Comparison of ENCODE assay signal across 3 cellular contexts in genomic region chr10:24184455-24184854, GRCh38.
TF ChIP-seq lines count a peak whose summit lies in the region.

No MANE protein-coding gene starts in this region.

TF ChIP-seq in GM23338, 12 proteins besides CTCF, POLR2A, EP300 and RAD21 (continues in another document):
- no peak for TF ChIP-seq REST (IDR thresholded peaks at IDR 0.05; ENCODE audit: unreplicated experiment)
- no peak for TF ChIP-seq JUNB (IDR thresholded peaks at IDR 0.05; ENCODE audit: unreplicated experiment)
- TF ChIP-seq ZNF114 (CRISPR knock-in tag; IDR thresholded peaks at IDR 0.05) = no peak
- no peak for TF ChIP-seq ETS1 (IDR thresholded peaks at IDR 0.05)
- no peak for TF ChIP-seq POLR2AphosphoS5 (IDR thresholded peaks at IDR 0.05; ENCODE audit: low read depth)
- no peak for TF ChIP-seq STAT1 (IDR thresholded peaks at IDR 0.05; ENCODE audit: unreplicated experiment)
- TF ChIP-seq ZNF331 (CRISPR knock-in tag; IDR thresholded peaks at IDR 0.05; ENCODE audit: low read depth) = no peak
- TF ChIP-seq NANOG (IDR thresholded peaks at IDR 0.05; ENCODE audit: borderline replicate concordance) = no peak
- no peak for TF ChIP-seq CREB1 (CRISPR knock-in tag; IDR thresholded peaks at IDR 0.05; ENCODE audit: low read depth)
- no peak for TF ChIP-seq EZH2phosphoT487 (IDR thresholded peaks at IDR 0.05; ENCODE audit: unreplicated experiment)
- no peak for TF ChIP-seq EZH2 (IDR thresholded peaks at IDR 0.05; ENCODE audit: low read depth, unreplicated experiment)

TF ChIP-seq in HEK293, 187 proteins besides CTCF, POLR2A, EP300 and RAD21:
- TF ChIP-seq REST (tag by site-specific recombination; IDR thresholded peaks at IDR 0.05) = peak; percentile 37; the same call in 1 of the 2 replicates
- no peak for TF ChIP-seq ZNF654 (tag by site-specific recombination; IDR thresholded peaks at IDR 0.05; ENCODE audit: low read depth)

TF ChIP-seq in H1, 55 proteins besides CTCF, POLR2A, EP300 and RAD21:
- TF ChIP-seq SP1 (IDR thresholded peaks at IDR 0.05; ENCODE audit: low read depth, low read length) (peak; percentile 45; the same call in 1 of the 2 replicates), CHD2 (IDR thresholded peaks at IDR 0.05; ENCODE audit: low read length) (no peak)
TF ChIP-seq in H1: peak in this region for 1.
